27 cellular contexts compared by ENCODE assay signal in genomic region chr9:71273613-71274012, GRCh38.
"Had no signal": no experiment of that assay in that cellular context is flagged by ENCODE, and none has a peak within 500 bp of the region (broad histone marks: within the 10 kb centered on the region; RNA-seq: fewer than 3 reads in every experiment).

No MANE protein-coding gene starts in this region.

- H3K4me1 Mint-ChIP-seq: naive B cell; natural killer cell; stimulated activated memory B cell treated with anti-CD40 and anti-IgM and Interleukin-4, amounts not matched to agents 10 μg/mL and 1 μg/mL and 100 μg/mL, for 72 hours had no signal

- H3K9me3 Mint-ChIP-seq: naive B cell; nephron progenitor cell; stimulated activated memory B cell treated with anti-CD40 and anti-IgM and Interleukin-4, amounts not matched to agents 10 μg/mL and 1 μg/mL and 100 μg/mL, for 72 hours; stimulated activated naive CD8-positive, alpha-beta T cell treated with anti-CD3 and anti-CD28 coated beads, Interleukin-15, Interleukin-2, amounts not matched to agents 100 ng/mL and 50 ng/mL, for 24 hours; type B pancreatic cell had no signal

- H3K4me3 ChIP-seq: left ventricle myocardium inferior, lower lobe of right lung, ovary, right atrium auricular region, skin epidermis, spleen, tibial nerve, uterus had no signal

- ATAC-seq: left cardiac atrium; lower lobe of right lung; natural killer cell; sciatic nerve; stimulated activated memory B cell treated with anti-CD40 and anti-IgM and Interleukin-4, amounts not matched to agents 10 μg/mL and 1 μg/mL and 100 μg/mL, for 72 hours had no signal

- DNase-seq: head of caudate nucleus; hippocampal formation; kidney glomerular epithelial cell; left cardiac atrium; left ventricle myocardium inferior; lower lobe of right lung; mammary epithelial cell; mesenchymal stem cell; naive B cell; natural killer cell; nephron progenitor cell; ovary; spleen; stimulated activated CD4-positive, alpha-beta T cell treated with anti-CD3 and anti-CD28 coated beads, Interleukin-2, amount 100 ng/mL, for 48 hours; stimulated activated CD4-positive, alpha-beta T cell treated with anti-CD3 and anti-CD28 coated beads, Interleukin-4, amount 100 ng/mL, for 4 hours; stimulated activated CD8-positive, alpha-beta memory T cell treated with anti-CD3 and anti-CD28 coated beads, Interleukin-4, amount 100 ng/mL, for 48 hours; substantia nigra; uterus had no signal

- H3K36me3 Mint-ChIP-seq: naive B cell; natural killer cell; stimulated activated memory B cell treated with anti-CD40 and anti-IgM and Interleukin-4, amounts not matched to agents 10 μg/mL and 1 μg/mL and 100 μg/mL, for 72 hours; type B pancreatic cell had no signal

- H3K4me3 Mint-ChIP-seq: natural killer cell; nephron progenitor cell; stimulated activated memory B cell treated with anti-CD40 and anti-IgM and Interleukin-4, amounts not matched to agents 10 μg/mL and 1 μg/mL and 100 μg/mL, for 72 hours; stimulated activated naive CD8-positive, alpha-beta T cell treated with anti-CD3 and anti-CD28 coated beads, Interleukin-15, Interleukin-2, amounts not matched to agents 100 ng/mL and 50 ng/mL, for 24 hours; type B pancreatic cell had no signal

- H3K9me3 ChIP-seq: left ventricle myocardium inferior, lower lobe of right lung, ovary, right atrium auricular region, spleen, tibial nerve, uterus had no signal

- H3K4me1 ChIP-seq: left ventricle myocardium inferior, lower lobe of right lung, right atrium auricular region, spleen, tibial nerve, uterus had no signal

- H3K27ac ChIP-seq: left ventricle myocardium inferior, lower lobe of right lung, ovary, right atrium auricular region, skin epidermis, spleen, tibial nerve, uterus had no signal

- H3K27ac Mint-ChIP-seq: naive B cell; natural killer cell; nephron progenitor cell; progenitor cell of endocrine pancreas; stimulated activated memory B cell treated with anti-CD40 and anti-IgM and Interleukin-4, amounts not matched to agents 10 μg/mL and 1 μg/mL and 100 μg/mL, for 72 hours; stimulated activated naive CD8-positive, alpha-beta T cell treated with anti-CD3 and anti-CD28 coated beads, Interleukin-15, Interleukin-2, amounts not matched to agents 100 ng/mL and 50 ng/mL, for 24 hours; type B pancreatic cell had no signal

- H3K36me3 ChIP-seq: left ventricle myocardium inferior, lower lobe of right lung, ovary, right atrium auricular region, spleen, tibial nerve, uterus had no signal

- FAIRE-seq: keratinocyte had no signal

- H3K27me3 Mint-ChIP-seq: progenitor cell of endocrine pancreas; stimulated activated memory B cell treated with anti-CD40 and anti-IgM and Interleukin-4, amounts not matched to agents 10 μg/mL and 1 μg/mL and 100 μg/mL, for 72 hours had no signal

- H3K27me3 ChIP-seq: ovary, right atrium auricular region, spleen, tibial nerve, uterus had no signal
